In the genomic region with DNA sequence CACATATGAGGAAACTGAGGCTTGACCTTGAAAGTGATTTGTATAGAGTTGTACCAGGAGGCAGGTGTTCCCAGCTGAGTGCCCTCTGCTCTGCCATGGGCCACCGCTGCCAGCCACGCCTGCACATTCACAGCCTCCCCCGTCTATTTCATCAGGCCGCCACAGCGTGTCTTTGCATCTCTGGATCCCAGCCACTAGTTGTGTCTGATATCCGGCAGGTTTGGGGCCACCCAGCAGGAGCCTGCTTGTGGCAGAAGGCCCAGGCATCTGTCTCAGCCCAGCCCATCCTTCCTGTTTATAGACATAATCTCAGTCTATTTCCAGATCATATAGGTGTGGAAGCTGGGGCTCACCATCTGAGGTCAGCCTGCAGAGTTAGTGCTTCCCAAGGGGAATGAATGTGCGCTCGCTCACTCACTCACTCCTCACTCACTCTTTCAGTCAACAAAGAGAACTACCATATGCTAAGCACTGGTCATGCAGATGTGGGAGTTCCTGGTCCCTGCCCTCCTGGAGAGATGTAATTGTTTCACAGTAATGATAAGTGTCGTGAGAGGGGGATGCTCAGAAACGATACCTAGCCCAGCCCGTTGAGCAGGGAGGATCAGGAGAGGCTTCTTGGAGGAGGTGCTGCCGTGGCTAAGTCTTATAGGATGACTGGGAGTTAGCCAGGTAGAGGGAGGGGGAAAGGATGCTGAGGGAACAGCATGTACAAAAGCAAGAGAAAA, we compare ENCODE assay signal across 12 cellular contexts.
DNase-seq lines count a peak whose midpoint lies in the region; ATAC-seq and TF ChIP-seq lines count a peak whose summit lies in the region.
"Had no signal": no experiment of that assay in that cellular context is flagged by ENCODE, and none has a peak within 500 bp of the region (broad histone marks: within the 10 kb centered on the region; RNA-seq: fewer than 3 reads in every experiment).

No MANE protein-coding gene starts in this region.

- peaks cover 41% of the 10 kb centered on the region for H3K4me1 Mint-ChIP-seq in activated CD4-positive, alpha-beta T cell treated with anti-CD3 and anti-CD28 coated beads for 36 hours
- H3K4me1 Mint-ChIP-seq in activated CD4-positive, alpha-beta T cell treated with anti-CD3 and anti-CD28 coated beads, Interleukin-2, amount 10 ng/mL, durations not matched to agents 24 days and 14 days: peaks cover 39% of the 10 kb centered on the region

- TF ChIP-seq CTCF in fibroblast of the aortic adventitia (IDR thresholded peaks at IDR 0.05; ENCODE audit: insufficient read depth, low read length): no peak

- H3K36me3 Mint-ChIP-seq in activated CD4-positive, alpha-beta T cell treated with anti-CD3 and anti-CD28 coated beads for 36 hours (ENCODE audit: low read depth): no peaks in the 10 kb centered on the region
- H3K36me3 Mint-ChIP-seq in activated CD4-positive, alpha-beta T cell treated with anti-CD3 and anti-CD28 coated beads, Interleukin-2, amount 10 ng/mL, durations not matched to agents 24 days and 14 days (ENCODE audit: low read depth): no peaks in the 10 kb centered on the region

- peak; percentile 71 for ATAC-seq in activated CD4-positive, alpha-beta T cell treated with anti-CD3 and anti-CD28 coated beads for 36 hours

- peak; percentile 48 for DNase-seq in activated CD4-positive, alpha-beta T cell treated with anti-CD3 and anti-CD28 coated beads for 36 hours
- no peak for DNase-seq in activated CD4-positive, alpha-beta T cell treated with anti-CD3 and anti-CD28 coated beads for 1 hour
- DNase-seq in activated CD4-positive, alpha-beta T cell treated with anti-CD3 and anti-CD28 coated beads, Interleukin-2, amount 10 ng/mL, durations not matched to agents 24 days and 14 days: peak; percentile 72
- DNase-seq in fibroblast of the aortic adventitia (ENCODE audit: low read depth) (peak; percentile 18), NCI-H1105 treated with DMSO at 0.1 percent for 48 hours (lab: John Stamatoyannopoulos, UW) (no peak), DMS79 treated with DMSO at 0.1 percent for 48 hours (lab: John Stamatoyannopoulos, UW) (no peak), HPDE6-E6E7 (ENCODE audit: extremely low spot score) (no peak)
- peak; percentile 14 for DNase-seq in stimulated activated naive CD4-positive, alpha-beta T cell treated with Interleukin-2 at 50 U/mL for 16 hours (lab: John Stamatoyannopoulos, UW)
- DNase-seq: effector CD4-positive, alpha-beta T cell; kidney glomerular epithelial cell had no signal

- H3K4me3 Mint-ChIP-seq in activated CD4-positive, alpha-beta T cell treated with anti-CD3 and anti-CD28 coated beads for 36 hours: no peak overlapping the region
- H3K4me3 Mint-ChIP-seq in activated CD4-positive, alpha-beta T cell treated with anti-CD3 and anti-CD28 coated beads, Interleukin-2, amount 10 ng/mL, durations not matched to agents 24 days and 14 days: peak overlapping the region; percentile 6

- no peaks in the 10 kb centered on the region for H3K27me3 Mint-ChIP-seq in activated CD4-positive, alpha-beta T cell treated with anti-CD3 and anti-CD28 coated beads for 36 hours
- H3K27me3 Mint-ChIP-seq in activated CD4-positive, alpha-beta T cell treated with anti-CD3 and anti-CD28 coated beads, Interleukin-2, amount 10 ng/mL, durations not matched to agents 24 days and 14 days: no peaks in the 10 kb centered on the region

- H3K4me3 ChIP-seq in fibroblast of the aortic adventitia (ENCODE audit: low read depth, low read length): no peak overlapping the region
- H3K4me3 ChIP-seq: smooth muscle cell, tibial artery had no signal

- no peak overlapping the region for H3K27ac Mint-ChIP-seq in activated CD4-positive, alpha-beta T cell treated with anti-CD3 and anti-CD28 coated beads for 36 hours
- no peak overlapping the region for H3K27ac Mint-ChIP-seq in activated CD4-positive, alpha-beta T cell treated with anti-CD3 and anti-CD28 coated beads, Interleukin-2, amount 10 ng/mL, durations not matched to agents 24 days and 14 days

- POLR2A ChIA-PET in activated CD4-positive, alpha-beta T cell treated with anti-CD3 and anti-CD28 coated beads for 36 hours (lab: Charles Lee): interaction anchor here (0.7 kb wide), 1 partner anchor 15 kb away, joined by 3 read pairs; no protein-coding TSS in a partner anchor

- CTCF ChIA-PET in activated CD4-positive, alpha-beta T cell treated with anti-CD3 and anti-CD28 coated beads for 36 hours (lab: Charles Lee): interaction anchor here (0.7 kb wide), 1 partner anchor 42 kb away, joined by 3 read pairs; no protein-coding TSS in a partner anchor

- intact Hi-C loops in activated CD4-positive, alpha-beta T cell treated with anti-CD3 and anti-CD28 coated beads for 36 hours (cut with DNase I, micrococcal nuclease): no loop called here
- intact Hi-C loops in activated CD4-positive, alpha-beta T cell treated with anti-CD3 and anti-CD28 coated beads, Interleukin-2, amount 10 ng/mL, durations not matched to agents 24 days and 14 days (cut with micrococcal nuclease): no loop called here

- no peaks in the 10 kb centered on the region for H3K9me3 Mint-ChIP-seq in activated CD4-positive, alpha-beta T cell treated with anti-CD3 and anti-CD28 coated beads for 36 hours (ENCODE audit: low read depth)
- no peaks in the 10 kb centered on the region for H3K9me3 Mint-ChIP-seq in activated CD4-positive, alpha-beta T cell treated with anti-CD3 and anti-CD28 coated beads, Interleukin-2, amount 10 ng/mL, durations not matched to agents 24 days and 14 days

Comparison
In these comparisons a context has a peak if more than half of its experiments do, and no peak if none do; other contexts are left out.
1. DNase-seq: peak in activated CD4-positive, alpha-beta T cell treated with anti-CD3 and anti-CD28 coated beads for 36 hours (single experiment), activated CD4-positive, alpha-beta T cell treated with anti-CD3 and anti-CD28 coated beads, Interleukin-2, amount 10 ng/mL, durations not matched to agents 24 days and 14 days (single experiment), fibroblast of the aortic adventitia (single experiment) and stimulated activated naive CD4-positive, alpha-beta T cell treated with Interleukin-2 at 50 U/mL for 16 hours (single experiment); none in activated CD4-positive, alpha-beta T cell treated with anti-CD3 and anti-CD28 coated beads for 1 hour (single experiment), NCI-H1105 treated with DMSO at 0.1 percent for 48 hours (single experiment), DMS79 treated with DMSO at 0.1 percent for 48 hours (single experiment) and HPDE6-E6E7 (single experiment).